ENCODE assay signal across 1 cellular context in the genomic region with DNA sequence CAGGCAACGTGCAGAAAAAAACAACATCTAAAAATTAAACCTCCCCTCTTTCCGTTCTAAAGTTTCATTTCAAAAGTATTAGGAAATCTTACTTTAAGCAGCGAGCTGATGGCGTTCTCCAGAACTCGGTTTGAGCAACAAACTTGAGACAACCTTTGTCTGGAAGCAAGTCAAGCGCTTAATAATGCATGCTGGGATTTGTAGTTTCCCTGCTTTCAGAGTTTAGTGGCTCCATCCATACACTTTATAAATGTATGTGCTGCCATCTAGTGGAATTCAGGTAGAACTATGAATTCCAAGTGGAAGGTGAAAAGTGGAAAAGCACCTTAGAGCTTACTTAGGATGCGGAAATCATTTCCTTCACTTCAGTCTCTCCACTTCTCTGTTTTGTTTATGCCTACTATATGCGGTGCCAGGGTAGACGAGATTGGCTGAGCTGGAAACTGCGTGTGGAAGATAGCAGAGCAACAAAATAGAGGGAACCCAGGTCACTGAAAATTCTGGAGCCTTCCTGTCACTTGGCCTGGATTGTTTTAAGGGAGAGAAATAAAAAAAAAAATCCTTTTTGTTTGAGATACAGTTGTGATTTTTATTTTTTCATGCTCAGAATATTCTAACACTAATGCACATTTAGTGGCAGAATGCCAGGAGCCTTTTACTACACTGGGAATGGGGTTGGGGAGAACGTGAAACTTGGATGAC.
TF ChIP-seq lines count a peak whose summit lies in the region.

A gene (minus strand): TSS at position 144 of the 702 bp plus-strand sequence. CDS start 3,580 bp downstream, outside the sequence.

TF ChIP-seq in HepG2, 621 proteins besides CTCF, POLR2A, EP300 and RAD21 (continued from another document and continues in another):
- TF ChIP-seq, protein P1, sequence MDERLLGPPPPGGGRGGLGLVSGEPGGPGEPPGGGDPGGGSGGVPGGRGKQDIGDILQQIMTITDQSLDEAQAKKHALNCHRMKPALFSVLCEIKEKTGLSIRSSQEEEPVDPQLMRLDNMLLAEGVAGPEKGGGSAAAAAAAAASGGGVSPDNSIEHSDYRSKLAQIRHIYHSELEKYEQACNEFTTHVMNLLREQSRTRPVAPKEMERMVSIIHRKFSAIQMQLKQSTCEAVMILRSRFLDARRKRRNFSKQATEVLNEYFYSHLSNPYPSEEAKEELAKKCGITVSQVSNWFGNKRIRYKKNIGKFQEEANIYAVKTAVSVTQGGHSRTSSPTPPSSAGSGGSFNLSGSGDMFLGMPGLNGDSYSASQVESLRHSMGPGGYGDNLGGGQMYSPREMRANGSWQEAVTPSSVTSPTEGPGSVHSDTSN (CRISPR knock-in tag; IDR thresholded peaks at IDR 0.05) = no peak
- TF ChIP-seq KAT8 (CRISPR knock-in tag; IDR thresholded peaks at IDR 0.05) = peak; percentile 67
- TF ChIP-seq ZKSCAN1 (IDR thresholded peaks at IDR 0.05; ENCODE audit: low read length) = no peak
- TF ChIP-seq, protein P2, sequence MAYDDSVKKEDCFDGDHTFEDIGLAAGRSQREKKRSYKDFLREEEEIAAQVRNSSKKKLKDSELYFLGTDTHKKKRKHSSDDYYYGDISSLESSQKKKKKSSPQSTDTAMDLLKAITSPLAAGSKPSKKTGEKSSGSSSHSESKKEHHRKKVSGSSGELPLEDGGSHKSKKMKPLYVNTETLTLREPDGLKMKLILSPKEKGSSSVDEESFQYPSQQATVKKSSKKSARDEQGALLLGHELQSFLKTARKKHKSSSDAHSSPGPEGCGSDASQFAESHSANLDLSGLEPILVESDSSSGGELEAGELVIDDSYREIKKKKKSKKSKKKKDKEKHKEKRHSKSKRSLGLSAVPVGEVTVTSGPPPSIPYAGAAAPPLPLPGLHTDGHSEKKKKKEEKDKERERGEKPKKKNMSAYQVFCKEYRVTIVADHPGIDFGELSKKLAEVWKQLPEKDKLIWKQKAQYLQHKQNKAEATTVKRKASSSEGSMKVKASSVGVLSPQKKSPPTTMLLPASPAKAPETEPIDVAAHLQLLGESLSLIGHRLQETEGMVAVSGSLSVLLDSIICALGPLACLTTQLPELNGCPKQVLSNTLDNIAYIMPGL (CRISPR knock-in tag; IDR thresholded peaks at IDR 0.05; ENCODE audit: borderline replicate concordance in 1 of 2, low read depth in 1 of 2) = peak in 1 of 2 experiments; percentile 49; a peak in 1 of 4 replicates
- TF ChIP-seq ZNF44 (CRISPR knock-in tag; IDR thresholded peaks at IDR 0.05) = no peak
- no peak for TF ChIP-seq ZNF83 (CRISPR knock-in tag; IDR thresholded peaks at IDR 0.05; ENCODE audit: borderline replicate concordance)
- TF ChIP-seq KDM3A (CRISPR knock-in tag; IDR thresholded peaks at IDR 0.05; ENCODE audit: low read depth) = 0 out of 2 replicates have a peak, but pooled peaks have one; percentile 21
- no peak for TF ChIP-seq MBD4 (IDR thresholded peaks at IDR 0.05; ENCODE audit: borderline replicate concordance, low read length)
- TF ChIP-seq, protein P3, sequence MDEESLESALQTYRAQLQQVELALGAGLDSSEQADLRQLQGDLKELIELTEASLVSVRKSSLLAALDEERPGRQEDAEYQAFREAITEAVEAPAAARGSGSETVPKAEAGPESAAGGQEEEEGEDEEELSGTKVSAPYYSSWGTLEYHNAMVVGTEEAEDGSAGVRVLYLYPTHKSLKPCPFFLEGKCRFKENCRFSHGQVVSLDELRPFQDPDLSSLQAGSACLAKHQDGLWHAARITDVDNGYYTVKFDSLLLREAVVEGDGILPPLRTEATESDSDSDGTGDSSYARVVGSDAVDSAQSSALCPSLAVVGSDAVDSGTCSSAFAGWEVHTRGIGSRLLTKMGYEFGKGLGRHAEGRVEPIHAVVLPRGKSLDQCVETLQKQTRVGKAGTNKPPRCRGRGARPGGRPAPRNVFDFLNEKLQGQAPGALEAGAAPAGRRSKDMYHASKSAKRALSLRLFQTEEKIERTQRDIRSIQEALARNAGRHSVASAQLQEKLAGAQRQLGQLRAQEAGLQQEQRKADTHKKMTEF (CRISPR knock-in tag; IDR thresholded peaks at IDR 0.05) = peak; percentile 25; the same call in 1 of the 2 replicates
- no peak for TF ChIP-seq ZNF549 (CRISPR knock-in tag; IDR thresholded peaks at IDR 0.05)
- TF ChIP-seq GATA4 (IDR thresholded peaks at IDR 0.05; ENCODE audit: borderline replicate concordance, low read depth) = no peak
- no peak for TF ChIP-seq U2AF1 (optimal IDR thresholded peaks at IDR 0.05; ENCODE audit: low read depth, low read length)
- no peak for TF ChIP-seq CREB1 (IDR thresholded peaks at IDR 0.05)
- peak; percentile 71 for TF ChIP-seq CREB1 (CRISPR knock-in tag; IDR thresholded peaks at IDR 0.05)
- TF ChIP-seq ZNF619 (CRISPR knock-in tag; IDR thresholded peaks at IDR 0.05) = no peak
- peak; percentile 100 for TF ChIP-seq THAP11 (CRISPR knock-in tag; IDR thresholded peaks at IDR 0.05)
- TF ChIP-seq, protein P4, sequence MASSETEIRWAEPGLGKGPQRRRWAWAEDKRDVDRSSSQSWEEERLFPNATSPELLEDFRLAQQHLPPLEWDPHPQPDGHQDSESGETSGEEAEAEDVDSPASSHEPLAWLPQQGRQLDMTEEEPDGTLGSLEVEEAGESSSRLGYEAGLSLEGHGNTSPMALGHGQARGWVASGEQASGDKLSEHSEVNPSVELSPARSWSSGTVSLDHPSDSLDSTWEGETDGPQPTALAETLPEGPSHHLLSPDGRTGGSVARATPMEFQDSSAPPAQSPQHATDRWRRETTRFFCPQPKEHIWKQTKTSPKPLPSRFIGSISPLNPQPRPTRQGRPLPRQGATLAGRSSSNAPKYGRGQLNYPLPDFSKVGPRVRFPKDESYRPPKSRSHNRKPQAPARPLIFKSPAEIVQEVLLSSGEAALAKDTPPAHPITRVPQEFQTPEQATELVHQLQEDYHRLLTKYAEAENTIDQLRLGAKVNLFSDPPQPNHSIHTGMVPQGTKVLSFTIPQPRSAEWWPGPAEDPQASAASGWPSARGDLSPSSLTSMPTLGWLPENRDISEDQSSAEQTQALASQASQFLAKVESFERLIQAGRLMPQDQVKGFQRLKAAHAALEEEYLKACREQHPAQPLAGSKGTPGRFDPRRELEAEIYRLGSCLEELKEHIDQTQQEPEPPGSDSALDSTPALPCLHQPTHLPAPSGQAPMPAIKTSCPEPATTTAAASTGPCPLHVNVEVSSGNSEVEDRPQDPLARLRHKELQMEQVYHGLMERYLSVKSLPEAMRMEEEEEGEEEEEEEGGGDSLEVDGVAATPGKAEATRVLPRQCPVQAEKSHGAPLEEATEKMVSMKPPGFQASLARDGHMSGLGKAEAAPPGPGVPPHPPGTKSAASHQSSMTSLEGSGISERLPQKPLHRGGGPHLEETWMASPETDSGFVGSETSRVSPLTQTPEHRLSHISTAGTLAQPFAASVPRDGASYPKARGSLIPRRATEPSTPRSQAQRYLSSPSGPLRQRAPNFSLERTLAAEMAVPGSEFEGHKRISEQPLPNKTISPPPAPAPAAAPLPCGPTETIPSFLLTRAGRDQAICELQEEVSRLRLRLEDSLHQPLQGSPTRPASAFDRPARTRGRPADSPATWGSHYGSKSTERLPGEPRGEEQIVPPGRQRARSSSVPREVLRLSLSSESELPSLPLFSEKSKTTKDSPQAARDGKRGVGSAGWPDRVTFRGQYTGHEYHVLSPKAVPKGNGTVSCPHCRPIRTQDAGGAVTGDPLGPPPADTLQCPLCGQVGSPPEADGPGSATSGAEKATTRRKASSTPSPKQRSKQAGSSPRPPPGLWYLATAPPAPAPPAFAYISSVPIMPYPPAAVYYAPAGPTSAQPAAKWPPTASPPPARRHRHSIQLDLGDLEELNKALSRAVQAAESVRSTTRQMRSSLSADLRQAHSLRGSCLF (CRISPR knock-in tag; IDR thresholded peaks at IDR 0.05; ENCODE audit: borderline replicate concordance) = no peak
- TF ChIP-seq ZNF335 (CRISPR knock-in tag; IDR thresholded peaks at IDR 0.05) = peak; percentile 47; the same call in 1 of the 2 replicates
- TF ChIP-seq, protein P5, sequence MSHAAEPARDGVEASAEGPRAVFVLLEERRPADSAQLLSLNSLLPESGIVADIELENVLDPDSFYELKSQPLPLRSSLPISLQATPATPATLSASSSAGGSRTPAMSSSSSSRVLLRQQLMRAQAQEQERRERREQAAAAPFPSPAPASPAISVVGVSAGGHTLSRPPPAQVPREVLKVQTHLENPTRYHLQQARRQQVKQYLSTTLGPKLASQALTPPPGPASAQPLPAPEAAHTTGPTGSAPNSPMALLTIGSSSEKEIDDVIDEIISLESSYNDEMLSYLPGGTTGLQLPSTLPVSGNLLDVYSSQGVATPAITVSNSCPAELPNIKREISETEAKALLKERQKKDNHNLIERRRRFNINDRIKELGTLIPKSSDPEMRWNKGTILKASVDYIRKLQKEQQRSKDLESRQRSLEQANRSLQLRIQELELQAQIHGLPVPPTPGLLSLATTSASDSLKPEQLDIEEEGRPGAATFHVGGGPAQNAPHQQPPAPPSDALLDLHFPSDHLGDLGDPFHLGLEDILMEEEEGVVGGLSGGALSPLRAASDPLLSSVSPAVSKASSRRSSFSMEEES (CRISPR knock-in tag; IDR thresholded peaks at IDR 0.05) = no peak
- TF ChIP-seq, protein P6, sequence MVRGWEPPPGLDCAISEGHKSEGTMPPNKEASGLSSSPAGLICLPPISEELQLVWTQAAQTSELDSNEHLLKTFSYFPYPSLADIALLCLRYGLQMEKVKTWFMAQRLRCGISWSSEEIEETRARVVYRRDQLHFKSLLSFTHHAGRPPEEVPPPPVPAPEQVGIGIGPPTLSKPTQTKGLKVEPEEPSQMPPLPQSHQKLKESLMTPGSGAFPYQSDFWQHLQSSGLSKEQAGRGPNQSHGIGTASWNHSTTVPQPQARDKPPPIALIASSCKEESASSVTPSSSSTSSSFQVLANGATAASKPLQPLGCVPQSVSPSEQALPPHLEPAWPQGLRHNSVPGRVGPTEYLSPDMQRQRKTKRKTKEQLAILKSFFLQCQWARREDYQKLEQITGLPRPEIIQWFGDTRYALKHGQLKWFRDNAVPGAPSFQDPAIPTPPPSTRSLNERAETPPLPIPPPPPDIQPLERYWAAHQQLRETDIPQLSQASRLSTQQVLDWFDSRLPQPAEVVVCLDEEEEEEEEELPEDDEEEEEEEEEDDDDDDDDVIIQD (CRISPR knock-in tag; IDR thresholded peaks at IDR 0.05; ENCODE audit: low read depth) = 0 out of 2 replicates have a peak, but pooled peaks have one; percentile 13
- TF ChIP-seq, protein P7, sequence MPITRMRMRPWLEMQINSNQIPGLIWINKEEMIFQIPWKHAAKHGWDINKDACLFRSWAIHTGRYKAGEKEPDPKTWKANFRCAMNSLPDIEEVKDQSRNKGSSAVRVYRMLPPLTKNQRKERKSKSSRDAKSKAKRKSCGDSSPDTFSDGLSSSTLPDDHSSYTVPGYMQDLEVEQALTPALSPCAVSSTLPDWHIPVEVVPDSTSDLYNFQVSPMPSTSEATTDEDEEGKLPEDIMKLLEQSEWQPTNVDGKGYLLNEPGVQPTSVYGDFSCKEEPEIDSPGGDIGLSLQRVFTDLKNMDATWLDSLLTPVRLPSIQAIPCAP (CRISPR knock-in tag; IDR thresholded peaks at IDR 0.05; ENCODE audit: low read depth) = no peak
- TF ChIP-seq ZNF33B (CRISPR knock-in tag; IDR thresholded peaks at IDR 0.05) = no peak
- TF ChIP-seq CREM (IDR thresholded peaks at IDR 0.05) = peak; percentile 56; the same call in 1 of the 2 replicates
- no peak for TF ChIP-seq CREM (CRISPR knock-in tag; IDR thresholded peaks at IDR 0.05)
- peak; percentile 13; the same call in 1 of the 2 replicates for TF ChIP-seq ZNF331 (CRISPR knock-in tag; IDR thresholded peaks at IDR 0.05)
- TF ChIP-seq, protein P8, sequence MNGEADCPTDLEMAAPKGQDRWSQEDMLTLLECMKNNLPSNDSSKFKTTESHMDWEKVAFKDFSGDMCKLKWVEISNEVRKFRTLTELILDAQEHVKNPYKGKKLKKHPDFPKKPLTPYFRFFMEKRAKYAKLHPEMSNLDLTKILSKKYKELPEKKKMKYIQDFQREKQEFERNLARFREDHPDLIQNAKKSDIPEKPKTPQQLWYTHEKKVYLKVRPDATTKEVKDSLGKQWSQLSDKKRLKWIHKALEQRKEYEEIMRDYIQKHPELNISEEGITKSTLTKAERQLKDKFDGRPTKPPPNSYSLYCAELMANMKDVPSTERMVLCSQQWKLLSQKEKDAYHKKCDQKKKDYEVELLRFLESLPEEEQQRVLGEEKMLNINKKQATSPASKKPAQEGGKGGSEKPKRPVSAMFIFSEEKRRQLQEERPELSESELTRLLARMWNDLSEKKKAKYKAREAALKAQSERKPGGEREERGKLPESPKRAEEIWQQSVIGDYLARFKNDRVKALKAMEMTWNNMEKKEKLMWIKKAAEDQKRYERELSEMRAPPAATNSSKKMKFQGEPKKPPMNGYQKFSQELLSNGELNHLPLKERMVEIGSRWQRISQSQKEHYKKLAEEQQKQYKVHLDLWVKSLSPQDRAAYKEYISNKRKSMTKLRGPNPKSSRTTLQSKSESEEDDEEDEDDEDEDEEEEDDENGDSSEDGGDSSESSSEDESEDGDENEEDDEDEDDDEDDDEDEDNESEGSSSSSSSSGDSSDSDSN (CRISPR knock-in tag; IDR thresholded peaks at IDR 0.05) = no peak
- TF ChIP-seq KAT2B (IDR thresholded peaks at IDR 0.05; ENCODE audit: borderline replicate concordance, low read depth, low read length) = no peak
- no peak for TF ChIP-seq SOX6 (IDR thresholded peaks at IDR 0.05)
- TF ChIP-seq SOX6 (CRISPR knock-in tag; IDR thresholded peaks at IDR 0.05) = peak; percentile 33; the same call in 1 of the 2 replicates
- TF ChIP-seq NR2F6 (IDR thresholded peaks at IDR 0.05) = no peak
- no peak for TF ChIP-seq NR2F6 (CRISPR knock-in tag; IDR thresholded peaks at IDR 0.05)
- TF ChIP-seq SRSF1 (optimal IDR thresholded peaks at IDR 0.05; ENCODE audit: low read depth, low read length) = no peak
- TF ChIP-seq, protein P9, sequence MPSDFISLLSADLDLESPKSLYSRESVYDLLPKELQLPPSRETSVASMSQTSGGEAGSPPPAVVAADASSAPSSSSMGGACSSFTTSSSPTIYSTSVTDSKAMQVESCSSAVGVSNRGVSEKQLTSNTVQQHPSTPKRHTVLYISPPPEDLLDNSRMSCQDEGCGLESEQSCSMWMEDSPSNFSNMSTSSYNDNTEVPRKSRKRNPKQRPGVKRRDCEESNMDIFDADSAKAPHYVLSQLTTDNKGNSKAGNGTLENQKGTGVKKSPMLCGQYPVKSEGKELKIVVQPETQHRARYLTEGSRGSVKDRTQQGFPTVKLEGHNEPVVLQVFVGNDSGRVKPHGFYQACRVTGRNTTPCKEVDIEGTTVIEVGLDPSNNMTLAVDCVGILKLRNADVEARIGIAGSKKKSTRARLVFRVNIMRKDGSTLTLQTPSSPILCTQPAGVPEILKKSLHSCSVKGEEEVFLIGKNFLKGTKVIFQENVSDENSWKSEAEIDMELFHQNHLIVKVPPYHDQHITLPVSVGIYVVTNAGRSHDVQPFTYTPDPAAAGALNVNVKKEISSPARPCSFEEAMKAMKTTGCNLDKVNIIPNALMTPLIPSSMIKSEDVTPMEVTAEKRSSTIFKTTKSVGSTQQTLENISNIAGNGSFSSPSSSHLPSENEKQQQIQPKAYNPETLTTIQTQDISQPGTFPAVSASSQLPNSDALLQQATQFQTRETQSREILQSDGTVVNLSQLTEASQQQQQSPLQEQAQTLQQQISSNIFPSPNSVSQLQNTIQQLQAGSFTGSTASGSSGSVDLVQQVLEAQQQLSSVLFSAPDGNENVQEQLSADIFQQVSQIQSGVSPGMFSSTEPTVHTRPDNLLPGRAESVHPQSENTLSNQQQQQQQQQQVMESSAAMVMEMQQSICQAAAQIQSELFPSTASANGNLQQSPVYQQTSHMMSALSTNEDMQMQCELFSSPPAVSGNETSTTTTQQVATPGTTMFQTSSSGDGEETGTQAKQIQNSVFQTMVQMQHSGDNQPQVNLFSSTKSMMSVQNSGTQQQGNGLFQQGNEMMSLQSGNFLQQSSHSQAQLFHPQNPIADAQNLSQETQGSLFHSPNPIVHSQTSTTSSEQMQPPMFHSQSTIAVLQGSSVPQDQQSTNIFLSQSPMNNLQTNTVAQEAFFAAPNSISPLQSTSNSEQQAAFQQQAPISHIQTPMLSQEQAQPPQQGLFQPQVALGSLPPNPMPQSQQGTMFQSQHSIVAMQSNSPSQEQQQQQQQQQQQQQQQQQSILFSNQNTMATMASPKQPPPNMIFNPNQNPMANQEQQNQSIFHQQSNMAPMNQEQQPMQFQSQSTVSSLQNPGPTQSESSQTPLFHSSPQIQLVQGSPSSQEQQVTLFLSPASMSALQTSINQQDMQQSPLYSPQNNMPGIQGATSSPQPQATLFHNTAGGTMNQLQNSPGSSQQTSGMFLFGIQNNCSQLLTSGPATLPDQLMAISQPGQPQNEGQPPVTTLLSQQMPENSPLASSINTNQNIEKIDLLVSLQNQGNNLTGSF (CRISPR knock-in tag; IDR thresholded peaks at IDR 0.05) = no peak
